In genomic region chr3:194773216-194773615, GRCh38 we compare ENCODE assay signal across 16 cellular contexts.
DNase-seq lines count a peak whose midpoint lies in the region; ATAC-seq, FAIRE-seq and TF ChIP-seq lines count a peak whose summit lies in the region.
"Had no signal": no experiment of that assay in that cellular context is flagged by ENCODE, and none has a peak within 500 bp of the region (broad histone marks: within the 10 kb centered on the region; RNA-seq: fewer than 3 reads in every experiment).

No MANE protein-coding gene starts in this region.

- no peak overlapping the region for H2AFZ ChIP-seq in HCT116 (ENCODE audit: low read depth, low read length, poor library complexity, severe bottlenecking)
- no peak overlapping the region for H2AFZ ChIP-seq in OCI-LY7 (ENCODE audit: low read length)

- H3K36me3 ChIP-seq in HCT116 (ENCODE audit: control insufficient read depth in 1 of 2, insufficient read depth in 2 of 2, low read length in 2 of 2) (no peaks in the 10 kb centered on the region), bronchial epithelial cell (ENCODE audit: control insufficient read depth, insufficient read depth, low read length) (no peaks in the 10 kb centered on the region), subcutaneous abdominal adipose tissue (ENCODE audit: control insufficient read depth in 5 of 5, insufficient read depth in 5 of 5, low read length in 5 of 5) (no peaks in the 10 kb centered on the region), OCI-LY7 (ENCODE audit: insufficient read depth, low read length) (no peaks in the 10 kb centered on the region)
- H3K36me3 ChIP-seq: SJCRH30 had no signal

- H3K4me3 ChIP-seq in HCT116 (replicated peaks in 1 of 2; ENCODE audit: low read depth in 1 of 2, low read length in 2 of 2) (no peak overlapping the region), bronchial epithelial cell (ENCODE audit: low read depth, low read length) (no peak overlapping the region), right cardiac atrium (ENCODE audit: low read length) (no peak overlapping the region), subcutaneous abdominal adipose tissue (ENCODE audit: low read depth in 1 of 5, low read length in 5 of 5) (peak overlapping the region in 3 of 5 donors; percentile 12 to 25 (median 13)), OCI-LY7 (ENCODE audit: low read depth, low read length, poor library complexity, severe bottlenecking) (no peak overlapping the region)
- H3K4me3 ChIP-seq: SJCRH30 had no signal

- intact Hi-C loops in HCT116 (cut with micrococcal nuclease) = no loop called here
- intact Hi-C loops in right cardiac atrium (cut with DNase I) = loop anchor here in 1 of 4 donors (10.0 kb wide), 2 partner anchors 88 to 332 kb away; partner anchors contain the start of gene FAM43A
- intact Hi-C loops in OCI-LY7 (cut with micrococcal nuclease; ENCODE audit: unreplicated experiment) = no loop called here

- H3K4me2 ChIP-seq in HCT116 (ENCODE audit: low read length) (peak overlapping the region; percentile 1; the same call in 1 of the 2 replicates), OCI-LY7 (ENCODE audit: low read length) (no peak overlapping the region)

- H3K4me1 ChIP-seq in HCT116 (ENCODE audit: control insufficient read depth in 1 of 2, insufficient read depth in 2 of 2, low read length in 2 of 2) (peaks cover 3 to 23% of the 10 kb centered on the region in 2 experiments; a peak in 2 of 4 replicates), right cardiac atrium (ENCODE audit: control insufficient read depth, insufficient read depth, low read length) (peaks cover 13% of the 10 kb centered on the region), subcutaneous abdominal adipose tissue (ENCODE audit: control insufficient read depth in 5 of 5, insufficient read depth in 5 of 5, low read length in 5 of 5) (peaks cover 12 to 31% (median 26%) of the 10 kb centered on the region in 5 donors), OCI-LY7 (ENCODE audit: insufficient read depth, low read length, poor library complexity, severe bottlenecking) (peaks cover 41% of the 10 kb centered on the region)
- H3K4me1 ChIP-seq: SJCRH30 had no signal

- no peaks in the 10 kb centered on the region for H3K27me3 ChIP-seq in HCT116 (ENCODE audit: insufficient read depth, low read length)
- peaks cover 7% of the 10 kb centered on the region for H3K27me3 ChIP-seq in bronchial epithelial cell (ENCODE audit: control insufficient read depth, insufficient read depth, low read length)
- no peaks in the 10 kb centered on the region for H3K27me3 ChIP-seq in right cardiac atrium (ENCODE audit: control insufficient read depth, insufficient read depth)
- peaks cover 0 to 22% (median 6%) of the 10 kb centered on the region in 5 donors for H3K27me3 ChIP-seq in subcutaneous abdominal adipose tissue (ENCODE audit: control insufficient read depth in 5 of 5, insufficient read depth in 4 of 5, low read length in 5 of 5)
- H3K27me3 ChIP-seq: SJCRH30 had no signal

- CTCF ChIA-PET in HCT116 (lab: Charles Lee) = no interaction called here
- CTCF ChIA-PET in OCI-LY7 (lab: Charles Lee; ENCODE audit: unreplicated experiment) = no interaction called here

- no peaks in the 10 kb centered on the region for H3K79me2 ChIP-seq in HCT116 (ENCODE audit: insufficient read depth, low read length)
- H3K79me2 ChIP-seq in OCI-LY7 (ENCODE audit: insufficient read depth, low read depth, low read length) = no peaks in the 10 kb centered on the region

- H3K36me3 Mint-ChIP-seq in type B pancreatic cell = no peaks in the 10 kb centered on the region
- H3K36me3 Mint-ChIP-seq: activated naive CD4-positive, alpha-beta T cell treated with anti-CD3 and anti-CD28 coated beads, Interleukin-2, amount 10 ng/mL, durations not matched to agents 7 days and 5 days; CD14-positive monocyte; IgD-negative memory B cell had no signal

- no peak overlapping the region for H3K4me3 Mint-ChIP-seq in type B pancreatic cell
- H3K4me3 Mint-ChIP-seq: activated naive CD4-positive, alpha-beta T cell treated with anti-CD3 and anti-CD28 coated beads, Interleukin-2, amount 10 ng/mL, durations not matched to agents 7 days and 5 days; CD14-positive monocyte; central memory CD8-positive, alpha-beta T cell; IgD-negative memory B cell had no signal

- no peak for ATAC-seq in HCT116
- peak; percentile 64 to 81 for ATAC-seq in right cardiac atrium
- ATAC-seq in GM21515 (IDR thresholded peaks at IDR 0.05; ENCODE audit: unreplicated experiment) = no peak

- no peak for TF ChIP-seq POLR2A in HCT116 (IDR thresholded peaks at IDR 0.05; ENCODE audit: borderline replicate concordance, extremely low read depth, insufficient read depth, insufficient read length)

- WGBS in right cardiac atrium = 27% methylated on average over 5 of the region's 5 CpGs

- no peaks in the 10 kb centered on the region for H4K20me1 ChIP-seq in HCT116 (ENCODE audit: insufficient read depth)
- H4K20me1 ChIP-seq in OCI-LY7 (ENCODE audit: insufficient read depth, low read length) = no peaks in the 10 kb centered on the region

- no peak for TF ChIP-seq CTCF in HCT116 (IDR thresholded peaks at IDR 0.05 in 2 of 3, conservative IDR thresholded peaks at IDR 0.05 in 1 of 3; ENCODE audit: borderline replicate concordance in 1 of 3, insufficient read depth in 1 of 3, low read depth in 2 of 3, low read length in 2 of 3)
- TF ChIP-seq CTCF in bronchial epithelial cell (IDR thresholded peaks at IDR 0.05; ENCODE audit: insufficient read depth, low read length, severe bottlenecking) = no peak
- no peak for TF ChIP-seq CTCF in OCI-LY7 (conservative IDR thresholded peaks at IDR 0.05; ENCODE audit: low read length)
- no peak for TF ChIP-seq CTCF in type B pancreatic cell (conservative IDR thresholded peaks at IDR 0.05)

- no peak for TF ChIP-seq RAD21 in HCT116 (IDR thresholded peaks at IDR 0.05; ENCODE audit: low read depth)

- BruUV-seq in HCT116 (replicated peaks; lab: Mats Ljungman, UMichigan) (no TSS peak), OCI-LY7 (replicated peaks; lab: Mats Ljungman, UMichigan) (no TSS peak)

- H3K4me1 Mint-ChIP-seq in type B pancreatic cell (ENCODE audit: unreplicated experiment) = peaks cover 29% of the 10 kb centered on the region

- no peaks in the 10 kb centered on the region for H3K9me3 Mint-ChIP-seq in type B pancreatic cell
- H3K9me3 Mint-ChIP-seq: activated naive CD4-positive, alpha-beta T cell treated with anti-CD3 and anti-CD28 coated beads, Interleukin-2, amount 10 ng/mL, durations not matched to agents 7 days and 5 days; CD14-positive monocyte; central memory CD8-positive, alpha-beta T cell; IgD-negative memory B cell had no signal

- H3K27ac ChIP-seq in HCT116 (ENCODE audit: low read depth, low read length) (no peak overlapping the region), right cardiac atrium (ENCODE audit: low read length) (peak overlapping the region; percentile 37), subcutaneous abdominal adipose tissue (ENCODE audit: low read depth, low read length) (no peak overlapping the region), OCI-LY7 (ENCODE audit: low read depth, low read length, poor library complexity, severe bottlenecking) (no peak overlapping the region)
- H3K27ac ChIP-seq: SJCRH30 had no signal

- no peak overlapping the region for H3K27ac Mint-ChIP-seq in type B pancreatic cell
- H3K27ac Mint-ChIP-seq: activated naive CD4-positive, alpha-beta T cell treated with anti-CD3 and anti-CD28 coated beads, Interleukin-2, amount 10 ng/mL, durations not matched to agents 7 days and 5 days; CD14-positive monocyte had no signal

- no peaks in the 10 kb centered on the region for H3K9me2 ChIP-seq in HCT116 (ENCODE audit: insufficient read depth)
- no peaks in the 10 kb centered on the region for H3K9me2 ChIP-seq in OCI-LY7 (ENCODE audit: insufficient read depth, low read length)

- POLR2A ChIA-PET in HCT116 (lab: Charles Lee) = no interaction called here
- POLR2A ChIA-PET in OCI-LY7 (lab: Charles Lee) = no interaction called here

- RAD21 ChIA-PET in HCT116 (lab: Charles Lee; ENCODE audit: low non-redundant PET in 1 of 2, low total read pairs in 2 of 2, uncharacterized antibody in 2 of 2, unreplicated experiment in 2 of 2) = no interaction called here

- H3K9me3 ChIP-seq in HCT116 (ENCODE audit: control insufficient read depth in 1 of 2, insufficient read depth in 1 of 2, low read depth in 1 of 2, low read length in 2 of 2) (no peaks in the 10 kb centered on the region), right cardiac atrium (ENCODE audit: control insufficient read depth, low read length) (no peaks in the 10 kb centered on the region), subcutaneous abdominal adipose tissue (ENCODE audit: control insufficient read depth in 5 of 5, low read length in 5 of 5) (no peaks in the 10 kb centered on the region), OCI-LY7 (ENCODE audit: low read length) (no peaks in the 10 kb centered on the region)
- H3K9me3 ChIP-seq: SJCRH30 had no signal

- H3K9ac ChIP-seq in HCT116 (ENCODE audit: low read length) (no peak overlapping the region), subcutaneous abdominal adipose tissue (ENCODE audit: low read length in 5 of 5) (no peak overlapping the region)

- DNase-seq in HCT116 (ENCODE audit: low read depth, low spot score) (no peak), bronchial epithelial cell (ENCODE audit: low read depth) (peak; percentile 33), right cardiac atrium (peak; percentile 74 to 80 (median 78)), OCI-LY7 (ENCODE audit: low spot score) (no peak), type B pancreatic cell (ENCODE audit: extremely low spot score, unreplicated experiment) (no peak), NAMALWA (ENCODE audit: low spot score) (no peak)
- DNase-seq: activated naive CD4-positive, alpha-beta T cell treated with anti-CD3 and anti-CD28 coated beads, Interleukin-2, amount 10 ng/mL, durations not matched to agents 7 days and 5 days; GF-D8; NCI-H1694 treated with DMSO at 0.1 percent for 48 hours; SJCRH30; stimulated activated naive CD4-positive, alpha-beta T cell treated with Interleukin-2 at 50 U/mL for 16 hours had no signal

- no peak for FAIRE-seq in bronchial epithelial cell (lab: Jason Lieb, UNC)

- peaks cover 42% of the 10 kb centered on the region for H3K27me3 Mint-ChIP-seq in type B pancreatic cell

TF ChIP-seq in HCT116, 20 proteins besides CTCF, POLR2A, EP300 and RAD21 (continues in another document):
- TF ChIP-seq MAX (IDR thresholded peaks at IDR 0.05) = no peak
- TF ChIP-seq CEBPB (IDR thresholded peaks at IDR 0.05; ENCODE audit: low read depth) = no peak
- no peak for TF ChIP-seq EZH2 (IDR thresholded peaks at IDR 0.05)
- no peak for TF ChIP-seq JUND (IDR thresholded peaks at IDR 0.05)
- no peak for TF ChIP-seq TCF7L2 (IDR thresholded peaks at IDR 0.05; ENCODE audit: borderline replicate concordance, extremely low read depth, insufficient read depth, insufficient read length)
- TF ChIP-seq SIN3A (IDR thresholded peaks at IDR 0.05; ENCODE audit: low read depth) = no peak
- no peak for TF ChIP-seq ATF3 (IDR thresholded peaks at IDR 0.05)
- TF ChIP-seq SRF (IDR thresholded peaks at IDR 0.05; ENCODE audit: low read depth) = no peak

Comparison
In these comparisons a context has a peak if more than half of its experiments do, and no peak if none do; other contexts are left out.
1. ATAC-seq: peak in right cardiac atrium (2 of 2); none in HCT116 (single experiment) and GM21515 (single experiment).
2. DNase-seq: peak in bronchial epithelial cell (single experiment) and right cardiac atrium (3 of 3); none in HCT116 (single experiment), OCI-LY7 (single experiment), type B pancreatic cell (single experiment) and NAMALWA (single experiment).
3. H3K4me3 ChIP-seq: peak in subcutaneous abdominal adipose tissue (3 of 5); none in HCT116 (0 of 2), bronchial epithelial cell (single experiment), right cardiac atrium (single experiment) and OCI-LY7 (single experiment).